In the genomic region with DNA sequence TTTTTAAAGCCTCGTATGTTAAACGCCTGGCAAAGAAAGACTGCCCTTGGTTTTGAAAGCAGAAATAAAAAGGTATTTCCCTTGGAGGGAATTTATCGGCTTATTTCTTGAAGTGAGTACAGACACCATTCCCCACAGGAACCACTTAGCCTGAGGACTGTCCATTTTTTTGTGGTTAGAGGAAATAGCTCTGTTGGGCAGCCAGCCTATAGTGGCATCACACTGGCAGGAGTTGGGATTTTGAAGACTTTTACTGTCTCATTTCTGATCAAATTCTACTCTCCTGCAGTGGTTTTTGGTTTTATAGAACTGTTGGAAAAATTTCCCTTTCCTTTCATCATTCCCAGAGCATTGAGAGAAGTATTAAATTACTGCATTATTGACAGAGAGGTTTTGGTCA, we compare ENCODE assay signal across 13 cellular contexts.
"Had no signal": no experiment of that assay in that cellular context is flagged by ENCODE, and none has a peak within 500 bp of the region (broad histone marks: within the 10 kb centered on the region; RNA-seq: fewer than 3 reads in every experiment).

No MANE protein-coding gene starts in this region.

- H3K9me3 ChIP-seq: breast epithelium, esophagus squamous epithelium, heart left ventricle, psoas muscle, thyroid gland had no signal

- H3K27me3 ChIP-seq: breast epithelium, dorsolateral prefrontal cortex, esophagus squamous epithelium, foreskin keratinocyte, heart left ventricle, thyroid gland had no signal

- DNase-seq: activated effector memory CD4-positive, alpha-beta T cell treated with Interleukin-2 at 50 U/mL for 16 hours; activated T-cell treated with anti-CD3 and anti-CD28 coated beads, Interleukin-2, amount 50 U/mL, for 24 hours; amniotic stem cell; dorsolateral prefrontal cortex; esophagus squamous epithelium; foreskin keratinocyte; heart left ventricle; naive thymus-derived CD8-positive, alpha-beta T cell; nucleus accumbens; psoas muscle; stimulated activated CD4-positive, alpha-beta T cell treated with anti-CD3 and anti-CD28 coated beads, Interleukin-4, amount 100 ng/mL, for 1 hour; thyroid gland had no signal

- H3K4me3 ChIP-seq: breast epithelium, dorsolateral prefrontal cortex, esophagus squamous epithelium, heart left ventricle, psoas muscle, thyroid gland had no signal

- H3K36me3 ChIP-seq: breast epithelium had no signal

- H3K27ac ChIP-seq: esophagus squamous epithelium, foreskin keratinocyte, heart left ventricle, psoas muscle, thyroid gland had no signal
